ENCODE assay signal across 10 cellular contexts in the genomic region with DNA sequence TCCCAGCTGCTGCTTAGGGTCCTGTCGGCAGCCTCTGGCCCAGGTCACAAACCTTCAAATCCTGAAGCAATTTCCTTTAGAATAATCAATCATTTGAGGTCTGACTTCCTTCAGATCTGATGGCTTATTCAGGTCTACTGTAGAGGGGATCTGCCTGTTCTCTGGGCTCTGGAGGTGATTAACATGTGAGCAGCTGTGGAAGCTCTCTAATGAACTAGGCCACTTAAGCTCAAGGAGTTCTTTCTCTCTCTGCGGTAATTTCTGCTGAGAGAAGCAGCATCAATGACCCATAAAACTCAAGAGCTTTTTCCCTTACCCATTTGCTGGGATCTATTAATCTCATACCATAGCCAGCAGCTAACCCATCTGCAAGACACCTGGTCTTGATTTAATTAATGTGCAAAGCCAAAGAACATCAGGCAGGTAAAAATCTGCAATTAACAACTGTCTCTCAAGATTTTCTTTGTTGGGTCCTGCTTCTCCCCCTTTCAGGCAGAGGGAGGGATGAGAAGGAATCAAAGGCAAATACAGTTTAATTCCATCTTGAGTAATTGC.
DNase-seq lines count a peak whose midpoint lies in the region; ATAC-seq and TF ChIP-seq lines count a peak whose summit lies in the region.
"Had no signal": no experiment of that assay in that cellular context is flagged by ENCODE, and none has a peak within 500 bp of the region (broad histone marks: within the 10 kb centered on the region; RNA-seq: fewer than 3 reads in every experiment).

No MANE protein-coding gene starts in this region.

- H3K4me1 Mint-ChIP-seq in HFFc6 (ENCODE audit: low read depth): peaks cover 51% of the 10 kb centered on the region

- ATAC-seq in GM18498 (IDR thresholded peaks at IDR 0.05; ENCODE audit: unreplicated experiment): no peak

- TF ChIP-seq EP300 in sigmoid colon (IDR thresholded peaks at IDR 0.05): no peak

- 47 to 54% methylated on average over 2 of the region's 2 CpGs for WGBS in sigmoid colon, 2 donors

- H3K27ac ChIP-seq in epithelial cell of prostate: peak overlapping the region; percentile 97
- H3K27ac ChIP-seq in sigmoid colon: peak overlapping the region in 2 of 4 donors; percentile 14 to 40
- H3K27ac ChIP-seq: parathyroid adenoma had no signal

- no peaks in the 10 kb centered on the region for H3K9me3 ChIP-seq in skeletal muscle satellite cell (replicated peaks; ENCODE audit: low read length)
- H3K9me3 ChIP-seq in sigmoid colon: no peaks in the 10 kb centered on the region

- intact Hi-C loops in sigmoid colon (cut with DNase I): no loop called here

- H3K27me3 ChIP-seq in skeletal muscle satellite cell (ENCODE audit: control insufficient read depth, insufficient read depth, low read length) (peaks cover 2% of the 10 kb centered on the region), sigmoid colon (no peaks in the 10 kb centered on the region)

- H3K4me1 ChIP-seq in skeletal muscle satellite cell (ENCODE audit: control insufficient read depth, insufficient read depth, low read length) (peaks cover 52% of the 10 kb centered on the region), sigmoid colon (peaks cover 0 to 24% (median 22%) of the 10 kb centered on the region in 4 donors)
- H3K4me1 ChIP-seq: parathyroid adenoma had no signal

- peak overlapping the region; percentile 37 for H3K4me3 Mint-ChIP-seq in HFFc6
- H3K4me3 Mint-ChIP-seq: GM23338 had no signal

- H3K36me3 ChIP-seq in skeletal muscle satellite cell (ENCODE audit: insufficient read depth, low read length) (no peaks in the 10 kb centered on the region), sigmoid colon (no peaks in the 10 kb centered on the region)

- H3K4me3 ChIP-seq in skeletal muscle satellite cell (ENCODE audit: low read length): no peak overlapping the region
- no peak overlapping the region for H3K4me3 ChIP-seq in sigmoid colon
- H3K4me3 ChIP-seq: GM23338 had no signal

- TF ChIP-seq POLR2A in sigmoid colon (IDR thresholded peaks at IDR 0.05): no peak

- H3K27me3 Mint-ChIP-seq in HFFc6 (ENCODE audit: insufficient read depth): peaks cover 10% of the 10 kb centered on the region

- peak overlapping the region; percentile 53 for H3K9ac ChIP-seq in skeletal muscle satellite cell (ENCODE audit: low read depth, low read length)
- H3K9ac ChIP-seq: parathyroid adenoma had no signal

- H3K9me3 Mint-ChIP-seq in HFFc6: no peaks in the 10 kb centered on the region
- H3K9me3 Mint-ChIP-seq: GM23338 had no signal

- TF ChIP-seq CTCF in HFFc6 (IDR thresholded peaks at IDR 0.05) (no peak), sigmoid colon (IDR thresholded peaks at IDR 0.05) (no peak)

- peak overlapping the region; percentile 37 for H3K27ac Mint-ChIP-seq in HFFc6
- H3K27ac Mint-ChIP-seq: GM23338 had no signal

- no peak for DNase-seq in HFFc6
- peak; percentile 84 for DNase-seq in NCI-H2227 treated with DMSO at 0.1 percent for 48 hours (lab: John Stamatoyannopoulos, UW)
- DNase-seq in epithelial cell of prostate (ENCODE audit: low read depth, low spot score): no peak
- no peak for DNase-seq in activated effector memory CD4-positive, alpha-beta T cell treated with Interleukin-2 at 50 U/mL for 16 hours
- no peak for DNase-seq in sigmoid colon
- DNase-seq in HT-29 (ENCODE audit: low spot score): no peak

- no peaks in the 10 kb centered on the region for H3K36me3 Mint-ChIP-seq in HFFc6 (ENCODE audit: low read depth)

- peak overlapping the region; percentile 57 for H3K4me2 ChIP-seq in skeletal muscle satellite cell (ENCODE audit: low read length)
- H3K4me2 ChIP-seq: GM23338 had no signal
